ENCODE assay signal across 17 cellular contexts in the genomic region with DNA sequence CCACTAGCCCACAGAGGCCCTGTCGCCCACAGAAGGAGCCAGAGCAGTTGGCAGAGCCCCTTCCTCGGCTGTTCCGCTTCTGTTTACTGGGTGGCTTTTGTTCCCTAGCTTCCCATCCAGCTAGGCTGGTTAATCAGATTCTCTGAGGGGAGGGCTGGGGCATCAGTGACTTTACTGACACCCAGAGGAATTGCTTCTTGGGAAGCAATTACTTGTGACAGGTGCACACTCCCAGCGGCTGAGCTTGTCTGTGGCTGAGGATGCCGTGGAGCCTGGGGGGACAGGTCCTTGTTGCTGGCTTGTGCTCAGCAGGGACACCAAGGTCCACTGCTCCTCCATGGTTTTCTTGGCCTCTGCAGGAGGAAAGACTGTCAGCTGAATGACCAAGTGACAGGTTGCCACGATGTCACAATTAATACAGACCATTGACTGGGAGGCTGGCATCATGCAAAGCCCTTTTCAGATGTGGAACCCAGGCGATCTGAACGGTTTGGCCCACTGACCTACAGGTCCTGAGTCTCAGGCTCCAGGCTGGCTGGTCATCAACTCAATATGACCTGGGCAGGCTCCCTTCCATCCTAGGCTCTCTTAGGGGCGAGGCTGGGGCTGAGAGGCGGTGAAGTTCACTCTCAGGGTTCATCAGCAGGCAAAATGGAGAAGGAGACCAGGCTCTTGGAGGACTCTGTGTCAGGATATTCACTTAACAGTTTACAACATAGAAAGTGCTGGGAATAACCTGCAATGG. TPM values are rescaled to one million over a fixed set of nuclear protein-coding genes. Genes with fewer than 3 reads are reported as not detected.
DNase-seq lines count a peak whose midpoint lies in the region; ATAC-seq and TF ChIP-seq lines count a peak whose summit lies in the region.
"Had no signal": no experiment of that assay in that cellular context is flagged by ENCODE, and none has a peak within 500 bp of the region (broad histone marks: within the 10 kb centered on the region; RNA-seq: fewer than 3 reads in every experiment).

No MANE protein-coding gene starts in this region.

- TF ChIP-seq POLR2A in spleen (IDR thresholded peaks at IDR 0.05) = no peak

- intact Hi-C loops in spleen (cut with DNase I; ENCODE audit: low total_unique reads) (no loop called here), PC-3 (cut with micrococcal nuclease) (no loop called here)

- H3K36me3 ChIP-seq in spleen (peaks cover 0 to 10% (median 0%) of the 10 kb centered on the region in 6 donors), PC-3 (ENCODE audit: low read depth, low read length) (no peaks in the 10 kb centered on the region)
- H3K36me3 ChIP-seq: BLaER1 had no signal

- no peaks in the 10 kb centered on the region for H3K79me2 ChIP-seq in PC-3 (ENCODE audit: low read length)

- H3F3A ChIP-seq in PC-3 (ENCODE audit: low read length, unreplicated experiment) = no peaks in the 10 kb centered on the region

- H3K27ac ChIP-seq in spleen (no peak overlapping the region), PC-3 (ENCODE audit: low read length) (no peak overlapping the region)
- H3K27ac ChIP-seq: BLaER1, SK-N-MC had no signal

- H3K9ac ChIP-seq in PC-3 (ENCODE audit: low read length) = no peak overlapping the region
- H3K9ac ChIP-seq: BLaER1 had no signal

- TF ChIP-seq CTCF in spleen (IDR thresholded peaks at IDR 0.05 in 8 of 11, conservative IDR thresholded peaks at IDR 0.05 in 3 of 11) = no peak
- no peak for TF ChIP-seq CTCF in PC-3 (conservative IDR thresholded peaks at IDR 0.05; ENCODE audit: low read depth, low read length)

- no peak for ATAC-seq in PC-3
- ATAC-seq: CD8-positive, alpha-beta T cell; K562 had no signal

- H3K9me2 ChIP-seq in PC-3 (replicated peaks; ENCODE audit: low read length) = no peaks in the 10 kb centered on the region

- CTCF ChIA-PET in PC-3 (lab: Charles Lee) = no interaction called here

- no peak overlapping the region for H2AFZ ChIP-seq in PC-3 (ENCODE audit: low read length)

- BruUV-seq in PC-3 (replicated peaks; lab: Mats Ljungman, UMichigan) = no TSS peak

- H4K20me1 ChIP-seq in PC-3 (ENCODE audit: low read length) = no peaks in the 10 kb centered on the region
- H4K20me1 ChIP-seq: BLaER1 had no signal

- DNase-seq in activated CD8-positive, alpha-beta memory T cell treated with anti-CD3 and anti-CD28 coated beads, Interleukin-2, amount 50 U/mL, for 48 hours = peak; percentile 29
- no peak for DNase-seq in activated CD8-positive, alpha-beta memory T cell treated with anti-CD3 and anti-CD28 coated beads for 24 hours
- DNase-seq in NCI-H146 (lab: John Stamatoyannopoulos, UW) (peak; percentile 45), mesenteric fat pad (ENCODE audit: low spot score) (peak; percentile 71), spleen (peak; percentile 64), PC-3 (no peak), GOT3 (lab: John Stamatoyannopoulos, UW) (no peak)
- DNase-seq: CD8-positive, alpha-beta T cell; HFFc6; NCI-H1105; NCI-H187 treated with DMSO at 0.1 percent for 48 hours; NCI-H748 treated with DMSO at 0.1 percent for 48 hours; OCI-M1; SHP77 had no signal

- POLR2A ChIA-PET in PC-3 (lab: Charles Lee; ENCODE audit: unreplicated experiment) = no interaction called here

- no peaks in the 10 kb centered on the region for H3K9me3 ChIP-seq in spleen
- no peaks in the 10 kb centered on the region for H3K9me3 ChIP-seq in PC-3 (ENCODE audit: low read length)
- H3K9me3 ChIP-seq: BLaER1 had no signal

- peaks cover 0 to 13% (median 11%) of the 10 kb centered on the region in 6 donors for H3K4me1 ChIP-seq in spleen
- peaks cover 7% of the 10 kb centered on the region; the same call in 1 of the 2 replicates for H3K4me1 ChIP-seq in PC-3 (ENCODE audit: insufficient read depth, low read length)

- H3K4me3 ChIP-seq in spleen = no peak overlapping the region
- no peak overlapping the region for H3K4me3 ChIP-seq in PC-3 (ENCODE audit: low read length)
- H3K4me3 ChIP-seq: BLaER1, K562, SK-N-MC had no signal

- H3K4me2 ChIP-seq in PC-3 (ENCODE audit: low read length) = no peak overlapping the region
- H3K4me2 ChIP-seq: BLaER1 had no signal

- H3K27me3 ChIP-seq in spleen (replicated peaks in 1 of 7) (no peaks in the 10 kb centered on the region), PC-3 (ENCODE audit: low read length) (no peaks in the 10 kb centered on the region)
- H3K27me3 ChIP-seq: BLaER1 had no signal

- WGBS in spleen, 5 donors = 89 to 95% (median 94%) methylated on average over 10 of the region's 10 CpGs

RNA-seq across cellular contexts. Expression of gene SFMBT1, which starts 31.8 kb away (rescaled TPM):
- total RNA-seq in mesenteric fat pad (8.9 TPM), spleen (10 to 100 TPM in 6 of 7 donors, 1 to 10 TPM in 1; 9.0 to 24.9 (median 14.0) TPM), PC-3 (2014; rRNA removed) (10.8 and 35.6 TPM in 2 replicates)
- polyA plus RNA-seq in spleen = 1 to 10 TPM; 3.0 to 3.5 (median 3.1) TPM

RNA-seq across cellular contexts. Expression of gene RFT1, which starts 52.6 kb away (rescaled TPM):
- total RNA-seq in mesenteric fat pad (19.1 TPM), spleen (10 to 100 TPM; 12.1 to 25.6 (median 17.8) TPM), PC-3 (2014; rRNA removed) (21.1 and 24.6 TPM in 2 replicates)
- 1 to 10 TPM; 6.0 to 8.9 (median 8.1) TPM for polyA plus RNA-seq in spleen

Comparison
In these comparisons a context has a peak if more than half of its experiments do, and no peak if none do; other contexts are left out.
1. DNase-seq: peak in activated CD8-positive, alpha-beta memory T cell treated with anti-CD3 and anti-CD28 coated beads, Interleukin-2, amount 50 U/mL, for 48 hours (single experiment), NCI-H146 (single experiment), mesenteric fat pad (single experiment) and spleen (single experiment); none in activated CD8-positive, alpha-beta memory T cell treated with anti-CD3 and anti-CD28 coated beads for 24 hours (single experiment), PC-3 (single experiment) and GOT3 (single experiment).